ENCODE assay signal across 26 cellular contexts in the genomic region with DNA sequence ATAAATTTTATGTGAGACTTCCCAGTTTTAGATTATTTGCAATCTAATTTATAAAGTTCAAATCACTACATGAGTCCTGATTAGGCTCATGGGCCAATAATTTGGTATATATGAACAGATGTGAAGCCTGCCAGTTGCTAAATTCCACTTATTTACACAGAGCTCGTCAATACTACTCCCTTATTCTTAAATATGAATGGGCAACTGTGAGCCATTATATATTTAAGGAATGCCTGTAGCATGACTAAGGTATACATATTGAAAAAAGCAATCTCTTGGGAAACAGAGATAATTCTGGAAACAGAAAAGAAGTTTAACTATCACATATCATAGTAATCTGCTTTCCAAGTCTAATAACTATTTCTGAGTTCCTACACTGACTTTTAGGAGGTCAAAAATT. TPM values are rescaled to one million over a fixed set of nuclear protein-coding genes. Genes with fewer than 3 reads are reported as not detected.
A peak's percentile ranks its signal among the peaks of the same experiment; 100 is the strongest.
DNase-seq lines count a peak whose midpoint lies in the region; ATAC-seq and TF ChIP-seq lines count a peak whose summit lies in the region.
"Had no signal": no experiment of that assay in that cellular context is flagged by ENCODE, and none has a peak within 500 bp of the region (broad histone marks: within the 10 kb centered on the region; RNA-seq: fewer than 3 reads in every experiment).

No MANE protein-coding gene starts in this region.

- intact Hi-C loops in CD8-positive, alpha-beta T cell (cut with DNase I, micrococcal nuclease), result no loop called here

- POLR2A ChIA-PET in CD8-positive, alpha-beta T cell (lab: Charles Lee), result no interaction called here

- H3K4me3 ChIP-seq in choroid plexus epithelial cell (ENCODE audit: low read depth, low read length), result no peak overlapping the region
- H3K4me3 ChIP-seq in CD8-positive, alpha-beta T cell (ENCODE audit: low read depth, low read length), result no peak overlapping the region
- H3K4me3 ChIP-seq: MG63, PC-9 had no signal

- no peaks in the 10 kb centered on the region for H3K4me1 Mint-ChIP-seq in stimulated activated naive B cell treated with anti-CD40 and anti-IgM and Interleukin-4, amounts not matched to agents 10 μg/mL and 1 μg/mL and 100 μg/mL, for 72 hours
- no peaks in the 10 kb centered on the region for H3K4me1 Mint-ChIP-seq in CD8-positive, alpha-beta T cell (ENCODE audit: low read depth)

- H3K9me3 ChIP-seq in CD8-positive, alpha-beta T cell (ENCODE audit: low read length), result no peaks in the 10 kb centered on the region
- H3K9me3 ChIP-seq: Caco-2, MG63, SK-N-SH had no signal

- DNase-seq in Daoy (ENCODE audit: low read depth), result peak; percentile 3
- peak; percentile 18 for DNase-seq in LHCN-M2 (ENCODE audit: low read depth)
- peak; percentile 47 for DNase-seq in choroid plexus epithelial cell (ENCODE audit: low read depth)
- DNase-seq in foreskin keratinocyte, result peak in 1 of 2 donors; percentile 34
- DNase-seq in stimulated activated naive B cell treated with anti-CD40 and anti-IgM and Interleukin-4, amounts not matched to agents 10 μg/mL and 1 μg/mL and 100 μg/mL, for 72 hours, result no peak
- DNase-seq in CD8-positive, alpha-beta T cell, result no peak
- DNase-seq in NCI-H446 treated with DMSO at 0.1 percent for 48 hours (lab: John Stamatoyannopoulos, UW), result no peak
- DNase-seq: Caco-2, DMS153, GF-D8, Kasumi-1, MG63, NCI-H1048, NCI-H1417 treated with DMSO at 0.1 percent for 48 hours, NCI-H187, NCI-H2107, PC-9, SHP77 treated with DMSO at 0.1 percent for 48 hours, SK-N-SH, T-helper 1 cell had no signal

- H3K27me3 ChIP-seq in foreskin keratinocyte, result peaks cover 10% of the 10 kb centered on the region
- no peaks in the 10 kb centered on the region for H3K27me3 ChIP-seq in CD8-positive, alpha-beta T cell (ENCODE audit: insufficient read depth, low read length)
- H3K27me3 ChIP-seq: MG63 had no signal

- CTCF ChIA-PET in CD8-positive, alpha-beta T cell (lab: Charles Lee), result no interaction called here

- H3K27me3 Mint-ChIP-seq in stimulated activated naive B cell treated with anti-CD40 and anti-IgM and Interleukin-4, amounts not matched to agents 10 μg/mL and 1 μg/mL and 100 μg/mL, for 72 hours, result peaks cover 17 to 19% of the 10 kb centered on the region in 2 donors
- peaks cover 8% of the 10 kb centered on the region for H3K27me3 Mint-ChIP-seq in CD8-positive, alpha-beta T cell (ENCODE audit: low read depth)

- H3K36me3 ChIP-seq in CD8-positive, alpha-beta T cell (ENCODE audit: insufficient read depth, low read length), result no peaks in the 10 kb centered on the region
- H3K36me3 ChIP-seq: MG63 had no signal

- H3K27ac Mint-ChIP-seq in stimulated activated naive B cell treated with anti-CD40 and anti-IgM and Interleukin-4, amounts not matched to agents 10 μg/mL and 1 μg/mL and 100 μg/mL, for 72 hours, result no peak overlapping the region
- H3K27ac Mint-ChIP-seq in CD8-positive, alpha-beta T cell, result no peak overlapping the region

- H3K4me1 ChIP-seq in foreskin keratinocyte, result no peaks in the 10 kb centered on the region
- no peaks in the 10 kb centered on the region for H3K4me1 ChIP-seq in CD8-positive, alpha-beta T cell (ENCODE audit: insufficient read depth, low read length)
- H3K4me1 ChIP-seq: Caco-2 had no signal

- ATAC-seq in foreskin keratinocyte (peak; percentile 70), GM21381 (IDR thresholded peaks at IDR 0.05; ENCODE audit: unreplicated experiment) (no peak)
- no peak for ATAC-seq in stimulated activated naive B cell treated with anti-CD40 and anti-IgM and Interleukin-4, amounts not matched to agents 10 μg/mL and 1 μg/mL and 100 μg/mL, for 72 hours (replicated peaks)
- no peak for ATAC-seq in CD8-positive, alpha-beta T cell

- no peaks in the 10 kb centered on the region for H3K9me3 Mint-ChIP-seq in stimulated activated naive B cell treated with anti-CD40 and anti-IgM and Interleukin-4, amounts not matched to agents 10 μg/mL and 1 μg/mL and 100 μg/mL, for 72 hours
- H3K9me3 Mint-ChIP-seq in CD8-positive, alpha-beta T cell, result no peaks in the 10 kb centered on the region

- no peak overlapping the region for H3K4me3 Mint-ChIP-seq in stimulated activated naive B cell treated with anti-CD40 and anti-IgM and Interleukin-4, amounts not matched to agents 10 μg/mL and 1 μg/mL and 100 μg/mL, for 72 hours
- H3K4me3 Mint-ChIP-seq in CD8-positive, alpha-beta T cell, result no peak overlapping the region

- H3K27ac ChIP-seq in foreskin keratinocyte, result no peak overlapping the region
- no peak overlapping the region for H3K27ac ChIP-seq in CD8-positive, alpha-beta T cell (ENCODE audit: low read depth, low read length)
- H3K27ac ChIP-seq: C4-2B, PC-9, RWPE1 had no signal

- no peaks in the 10 kb centered on the region for H3K36me3 Mint-ChIP-seq in stimulated activated naive B cell treated with anti-CD40 and anti-IgM and Interleukin-4, amounts not matched to agents 10 μg/mL and 1 μg/mL and 100 μg/mL, for 72 hours
- no peaks in the 10 kb centered on the region for H3K36me3 Mint-ChIP-seq in CD8-positive, alpha-beta T cell

- no peak for TF ChIP-seq CTCF in choroid plexus epithelial cell (conservative IDR thresholded peaks at IDR 0.05; ENCODE audit: low read depth, low read length)
- TF ChIP-seq CTCF in foreskin keratinocyte (conservative IDR thresholded peaks at IDR 0.05), result no peak
- no peak for TF ChIP-seq CTCF in CD8-positive, alpha-beta T cell (IDR thresholded peaks at IDR 0.05)

RNA-seq across cellular contexts. Expression of a gene that starts 27.0 kb away (rescaled TPM):
- not detected in 2 replicates for total RNA-seq in Daoy (2014; rRNA removed; shearing (Covaris generic))
- total RNA-seq in LHCN-M2 (2014; rRNA removed), result not detected in 2 replicates
- polyA plus RNA-seq in LHCN-M2 (2012), result not detected
- total RNA-seq in foreskin keratinocyte, result not detected in 2 replicates
- not detected in 2 replicates for polyA plus RNA-seq in foreskin keratinocyte
- not detected for total RNA-seq in CD8-positive, alpha-beta T cell
- total RNA-seq: A172, Caco-2, H1, NCI-H460, PC-9 had no signal
- polyA plus RNA-seq: H1, SK-N-SH had no signal

Comparison
In these comparisons a context has a peak if more than half of its experiments do, and no peak if none do; other contexts are left out.
1. DNase-seq: peak in Daoy (single experiment), LHCN-M2 (single experiment) and choroid plexus epithelial cell (single experiment); none in stimulated activated naive B cell treated with anti-CD40 and anti-IgM and Interleukin-4, amounts not matched to agents 10 μg/mL and 1 μg/mL and 100 μg/mL, for 72 hours (single experiment), CD8-positive, alpha-beta T cell (0 of 7) and NCI-H446 treated with DMSO at 0.1 percent for 48 hours (single experiment).